1 cellular context compared by ENCODE assay signal in the genomic region with DNA sequence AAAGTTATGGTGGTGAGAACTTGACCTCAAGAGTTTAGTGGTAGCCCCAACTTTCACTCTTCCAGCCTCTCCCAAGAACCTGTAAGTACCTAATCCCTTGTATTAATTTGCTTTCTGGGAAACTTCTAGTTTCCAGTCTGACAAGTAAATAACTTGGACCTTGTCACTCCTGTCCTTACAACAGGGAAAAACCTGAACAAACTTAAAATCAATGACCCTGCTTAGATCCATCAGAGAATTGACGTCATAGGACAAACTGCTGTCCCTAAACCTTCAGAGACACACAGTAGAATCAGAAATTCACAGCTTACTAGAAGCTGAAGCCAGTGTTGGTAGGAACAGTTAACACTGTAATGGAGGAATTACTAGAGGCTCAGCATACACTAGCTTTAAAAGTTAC.
TF ChIP-seq lines count a peak whose summit lies in the region.

No MANE protein-coding gene starts in this region.

TF ChIP-seq in liver, 16 proteins besides CTCF, POLR2A, EP300 and RAD21 (continued from another document):
- TF ChIP-seq, protein P1, sequence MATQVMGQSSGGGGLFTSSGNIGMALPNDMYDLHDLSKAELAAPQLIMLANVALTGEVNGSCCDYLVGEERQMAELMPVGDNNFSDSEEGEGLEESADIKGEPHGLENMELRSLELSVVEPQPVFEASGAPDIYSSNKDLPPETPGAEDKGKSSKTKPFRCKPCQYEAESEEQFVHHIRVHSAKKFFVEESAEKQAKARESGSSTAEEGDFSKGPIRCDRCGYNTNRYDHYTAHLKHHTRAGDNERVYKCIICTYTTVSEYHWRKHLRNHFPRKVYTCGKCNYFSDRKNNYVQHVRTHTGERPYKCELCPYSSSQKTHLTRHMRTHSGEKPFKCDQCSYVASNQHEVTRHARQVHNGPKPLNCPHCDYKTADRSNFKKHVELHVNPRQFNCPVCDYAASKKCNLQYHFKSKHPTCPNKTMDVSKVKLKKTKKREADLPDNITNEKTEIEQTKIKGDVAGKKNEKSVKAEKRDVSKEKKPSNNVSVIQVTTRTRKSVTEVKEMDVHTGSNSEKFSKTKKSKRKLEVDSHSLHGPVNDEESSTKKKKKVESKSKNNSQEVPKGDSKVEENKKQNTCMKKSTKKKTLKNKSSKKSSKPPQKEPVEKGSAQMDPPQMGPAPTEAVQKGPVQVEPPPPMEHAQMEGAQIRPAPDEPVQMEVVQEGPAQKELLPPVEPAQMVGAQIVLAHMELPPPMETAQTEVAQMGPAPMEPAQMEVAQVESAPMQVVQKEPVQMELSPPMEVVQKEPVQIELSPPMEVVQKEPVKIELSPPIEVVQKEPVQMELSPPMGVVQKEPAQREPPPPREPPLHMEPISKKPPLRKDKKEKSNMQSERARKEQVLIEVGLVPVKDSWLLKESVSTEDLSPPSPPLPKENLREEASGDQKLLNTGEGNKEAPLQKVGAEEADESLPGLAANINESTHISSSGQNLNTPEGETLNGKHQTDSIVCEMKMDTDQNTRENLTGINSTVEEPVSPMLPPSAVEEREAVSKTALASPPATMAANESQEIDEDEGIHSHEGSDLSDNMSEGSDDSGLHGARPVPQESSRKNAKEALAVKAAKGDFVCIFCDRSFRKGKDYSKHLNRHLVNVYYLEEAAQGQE (IDR thresholded peaks at IDR 0.05): no peak
- TF ChIP-seq, protein P2, sequence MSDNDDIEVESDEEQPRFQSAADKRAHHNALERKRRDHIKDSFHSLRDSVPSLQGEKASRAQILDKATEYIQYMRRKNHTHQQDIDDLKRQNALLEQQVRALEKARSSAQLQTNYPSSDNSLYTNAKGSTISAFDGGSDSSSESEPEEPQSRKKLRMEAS (IDR thresholded peaks at IDR 0.05): no peak
- no peak for TF ChIP-seq NR2F2 (IDR thresholded peaks at IDR 0.05)
- TF ChIP-seq FOXA2 (IDR thresholded peaks at IDR 0.05): no peak
- TF ChIP-seq, protein P3, sequence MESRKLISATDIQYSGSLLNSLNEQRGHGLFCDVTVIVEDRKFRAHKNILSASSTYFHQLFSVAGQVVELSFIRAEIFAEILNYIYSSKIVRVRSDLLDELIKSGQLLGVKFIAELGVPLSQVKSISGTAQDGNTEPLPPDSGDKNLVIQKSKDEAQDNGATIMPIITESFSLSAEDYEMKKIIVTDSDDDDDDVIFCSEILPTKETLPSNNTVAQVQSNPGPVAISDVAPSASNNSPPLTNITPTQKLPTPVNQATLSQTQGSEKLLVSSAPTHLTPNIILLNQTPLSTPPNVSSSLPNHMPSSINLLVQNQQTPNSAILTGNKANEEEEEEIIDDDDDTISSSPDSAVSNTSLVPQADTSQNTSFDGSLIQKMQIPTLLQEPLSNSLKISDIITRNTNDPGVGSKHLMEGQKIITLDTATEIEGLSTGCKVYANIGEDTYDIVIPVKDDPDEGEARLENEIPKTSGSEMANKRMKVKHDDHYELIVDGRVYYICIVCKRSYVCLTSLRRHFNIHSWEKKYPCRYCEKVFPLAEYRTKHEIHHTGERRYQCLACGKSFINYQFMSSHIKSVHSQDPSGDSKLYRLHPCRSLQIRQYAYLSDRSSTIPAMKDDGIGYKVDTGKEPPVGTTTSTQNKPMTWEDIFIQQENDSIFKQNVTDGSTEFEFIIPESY (IDR thresholded peaks at IDR 0.05): no peak
- TF ChIP-seq FOXA1 (IDR thresholded peaks at IDR 0.05): no peak
- TF ChIP-seq, protein P4, sequence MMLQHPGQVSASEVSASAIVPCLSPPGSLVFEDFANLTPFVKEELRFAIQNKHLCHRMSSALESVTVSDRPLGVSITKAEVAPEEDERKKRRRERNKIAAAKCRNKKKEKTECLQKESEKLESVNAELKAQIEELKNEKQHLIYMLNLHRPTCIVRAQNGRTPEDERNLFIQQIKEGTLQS (IDR thresholded peaks at IDR 0.05): no peak
- no peak for TF ChIP-seq GABPA (IDR thresholded peaks at IDR 0.05 in 1 of 2, conservative IDR thresholded peaks at IDR 0.05 in 1 of 2)
- TF ChIP-seq SP1 (IDR thresholded peaks at IDR 0.05): peak; percentile 61
- no peak for TF ChIP-seq HNF4G (IDR thresholded peaks at IDR 0.05)
- peak; percentile 57 to 74 for TF ChIP-seq RXRA (IDR thresholded peaks at IDR 0.05)
- no peak for TF ChIP-seq YY1 (IDR thresholded peaks at IDR 0.05)
- peak; percentile 67 to 80 for TF ChIP-seq HNF4A (conservative IDR thresholded peaks at IDR 0.05)
- peak; percentile 23 to 55 for TF ChIP-seq JUND (IDR thresholded peaks at IDR 0.05)
